Comparison of ENCODE assay signal across 8 cellular contexts in genomic region chr14:105086833-105087307, GRCh38. TPM values are rescaled to one million over a fixed set of nuclear protein-coding genes. Genes with fewer than 3 reads are reported as not detected.
A peak's percentile ranks its signal among the peaks of the same experiment; 100 is the strongest.
DNase-seq lines count a peak whose midpoint lies in the region; ATAC-seq and TF ChIP-seq lines count a peak whose summit lies in the region.

No MANE protein-coding gene starts in this region.

- no peaks in the 10 kb centered on the region for H3K9me2 ChIP-seq in Karpas-422 (replicated peaks; ENCODE audit: insufficient read depth, low read length)

- TF ChIP-seq CTCF in DND-41 (IDR thresholded peaks at IDR 0.05; ENCODE audit: borderline replicate concordance, extremely low read depth, low read length, poor library complexity, severe bottlenecking) (peak; percentile 61), left ventricle myocardium inferior (IDR thresholded peaks at IDR 0.05; ENCODE audit: borderline replicate concordance) (peak; percentile 92)

- H2AFZ ChIP-seq in DND-41 (ENCODE audit: low read depth, low read length) (no peak overlapping the region), Karpas-422 (ENCODE audit: low read length) (no peak overlapping the region)

- intact Hi-C loops in left ventricle myocardium inferior (cut with micrococcal nuclease): no loop called here
- intact Hi-C loops in sciatic nerve (cut with DNase I): loop anchor here (10.0 kb wide), 1 partner anchor 102 kb away; the partner anchor contains the start of gene CLBA1

- H3K4me3 ChIP-seq in DND-41 (ENCODE audit: low read depth in 1 of 2, low read length in 2 of 2) (no peak overlapping the region), Karpas-422 (ENCODE audit: low read length) (no peak overlapping the region), left ventricle myocardium inferior (peak overlapping the region; percentile 72)

- H3K36me3 Mint-ChIP-seq in activated naive CD8-positive, alpha-beta T cell treated with anti-CD3 and anti-CD28 coated beads for 36 hours: no peaks in the 10 kb centered on the region

- H3K27ac ChIP-seq in DND-41 (ENCODE audit: low read length) (no peak overlapping the region), Karpas-422 (ENCODE audit: low read length) (no peak overlapping the region), left ventricle myocardium inferior (replicated peaks) (peak overlapping the region; percentile 84)

- H3K27me3 ChIP-seq in DND-41 (ENCODE audit: insufficient read depth, low read length, poor library complexity) (no peaks in the 10 kb centered on the region), Karpas-422 (ENCODE audit: low read length) (no peaks in the 10 kb centered on the region), left ventricle myocardium inferior (ENCODE audit: low read depth) (peaks cover 6% of the 10 kb centered on the region)

- H3K4me3 Mint-ChIP-seq in activated naive CD8-positive, alpha-beta T cell treated with anti-CD3 and anti-CD28 coated beads for 36 hours: peak overlapping the region; percentile 74

- no peaks in the 10 kb centered on the region for H3K27me3 Mint-ChIP-seq in activated naive CD8-positive, alpha-beta T cell treated with anti-CD3 and anti-CD28 coated beads for 36 hours

- no peaks in the 10 kb centered on the region for H3K9me3 ChIP-seq in DND-41 (ENCODE audit: insufficient read depth, low read length, severe bottlenecking)
- H3K9me3 ChIP-seq in Karpas-422 (ENCODE audit: low read length): no peaks in the 10 kb centered on the region
- H3K9me3 ChIP-seq in left ventricle myocardium inferior (replicated peaks): no peaks in the 10 kb centered on the region

- H3K4me1 ChIP-seq in DND-41 (ENCODE audit: insufficient read depth, low read length): no peaks in the 10 kb centered on the region
- no peaks in the 10 kb centered on the region for H3K4me1 ChIP-seq in Karpas-422 (ENCODE audit: low read length)
- H3K4me1 ChIP-seq in left ventricle myocardium inferior: peaks cover 63% of the 10 kb centered on the region

- H3K36me3 ChIP-seq in DND-41 (ENCODE audit: insufficient read depth, low read length) (no peaks in the 10 kb centered on the region), Karpas-422 (ENCODE audit: insufficient read depth, low read length) (no peaks in the 10 kb centered on the region), left ventricle myocardium inferior (no peaks in the 10 kb centered on the region)

- ATAC-seq in DND-41 (ENCODE audit: insufficient read depth, low read depth): peak; percentile 78
- ATAC-seq in GM21529 (IDR thresholded peaks at IDR 0.05; ENCODE audit: unreplicated experiment): peak; percentile 69
- peak; percentile 51 for ATAC-seq in sciatic nerve
- no peak for ATAC-seq in HG03469 (IDR thresholded peaks at IDR 0.05; ENCODE audit: unreplicated experiment)

- peak; percentile 58 for DNase-seq in DND-41
- DNase-seq in Karpas-422: peak; percentile 93
- DNase-seq in SW 1271 (lab: John Stamatoyannopoulos, UW): peak; percentile 30 to 70
- DNase-seq in activated naive CD8-positive, alpha-beta T cell treated with anti-CD3 and anti-CD28 coated beads for 36 hours: peak; percentile 95
- peak; percentile 87 for DNase-seq in left ventricle myocardium inferior
- peak; percentile 85 for DNase-seq in sciatic nerve (ENCODE audit: low spot score)

- H3K79me2 ChIP-seq in DND-41 (ENCODE audit: insufficient read depth, low read length) (no peaks in the 10 kb centered on the region), Karpas-422 (ENCODE audit: low read length) (no peaks in the 10 kb centered on the region)

- H3K4me1 Mint-ChIP-seq in activated naive CD8-positive, alpha-beta T cell treated with anti-CD3 and anti-CD28 coated beads for 36 hours: peaks cover 20% of the 10 kb centered on the region

- no peak overlapping the region for H3K27ac Mint-ChIP-seq in activated naive CD8-positive, alpha-beta T cell treated with anti-CD3 and anti-CD28 coated beads for 36 hours

- H3K9ac ChIP-seq in DND-41 (ENCODE audit: low read depth, low read length): no peak overlapping the region
- no peak overlapping the region for H3K9ac ChIP-seq in Karpas-422 (ENCODE audit: low read length)

- H4K20me1 ChIP-seq in DND-41 (ENCODE audit: insufficient read depth, low read length): peaks cover 9% of the 10 kb centered on the region
- peaks cover 19% of the 10 kb centered on the region; the same call in 1 of the 2 replicates for H4K20me1 ChIP-seq in Karpas-422 (ENCODE audit: insufficient read depth, low read depth, low read length)

- no peaks in the 10 kb centered on the region for H3K9me3 Mint-ChIP-seq in activated naive CD8-positive, alpha-beta T cell treated with anti-CD3 and anti-CD28 coated beads for 36 hours

- no peak overlapping the region; the same call in 1 of the 2 replicates for H3K4me2 ChIP-seq in DND-41 (ENCODE audit: insufficient read depth, low read length)
- peak overlapping the region; percentile 39 for H3K4me2 ChIP-seq in Karpas-422 (ENCODE audit: low read depth, low read length, poor library complexity, severe bottlenecking)

RNA-seq across cellular contexts. Expression of gene GPR132, which starts 21.6 kb away (rescaled TPM):
- total RNA-seq in Karpas-422 (2014; rRNA removed; shearing (Covaris generic); ENCODE audit: low replicate concordance): not detected in 2 replicates
- total RNA-seq in activated naive CD8-positive, alpha-beta T cell treated with anti-CD3 and anti-CD28 coated beads for 36 hours: 10 to 100 TPM; 23.9 to 24.1 TPM
- total RNA-seq in left ventricle myocardium inferior: 1.0 TPM
- total RNA-seq in sciatic nerve: 3.2 TPM
